In genomic region chr3:150823277-150823676, GRCh38 we compare ENCODE assay signal across 17 cellular contexts.
DNase-seq lines count a peak whose midpoint lies in the region; TF ChIP-seq lines count a peak whose summit lies in the region.
"Had no signal": no experiment of that assay in that cellular context is flagged by ENCODE, and none has a peak within 500 bp of the region (broad histone marks: within the 10 kb centered on the region; RNA-seq: fewer than 3 reads in every experiment).

No MANE protein-coding gene starts in this region.

- H3K27ac ChIP-seq in osteoblast (ENCODE audit: low read depth, low read length) (no peak overlapping the region), caudate nucleus (ENCODE audit: low read depth, low read length) (no peak overlapping the region)

- H2AFZ ChIP-seq in osteoblast (ENCODE audit: low read length) = no peak overlapping the region

- DNase-seq in DMS 273 (lab: John Stamatoyannopoulos, UW; ENCODE audit: unreplicated experiment) = peak; percentile 90
- DNase-seq in G401 (ENCODE audit: low spot score) = peak; percentile 61
- DNase-seq in cerebellum (ENCODE audit: low spot score) = peak; percentile 21
- DNase-seq in osteoblast (ENCODE audit: insufficient read length, low spot score, missing footprints) = peak; percentile 73
- no peak for DNase-seq in NCI-H226
- no peak for DNase-seq in caudate nucleus (lab: John Stamatoyannopoulos, UW)
- DNase-seq in ecto neural progenitor cell (ENCODE audit: low spot score) = no peak
- DNase-seq: BE2C; CD4-positive, CD25-positive, alpha-beta regulatory T cell; CD8-positive, alpha-beta memory T cell; COR-L47; DMS153; DMS79; GF-D8; GOT3; H9; IMR-90 had no signal

- in situ Hi-C loops in G401 (cut with HindIII; ENCODE audit: low sequenced_read_pairs) = no loop called here

- H3K4me2 ChIP-seq in osteoblast (ENCODE audit: insufficient read depth, low read length) = no peak overlapping the region

- no peaks in the 10 kb centered on the region for H3K79me2 ChIP-seq in osteoblast (ENCODE audit: insufficient read depth, low read length)

- no peaks in the 10 kb centered on the region for H3K9me3 ChIP-seq in osteoblast (ENCODE audit: low read depth, low read length)
- H3K9me3 ChIP-seq: BE2C had no signal

- H3K27me3 ChIP-seq in osteoblast (ENCODE audit: insufficient read depth, low read length) = no peaks in the 10 kb centered on the region
- H3K27me3 ChIP-seq: BE2C had no signal

- H4K20me1 ChIP-seq in osteoblast (ENCODE audit: insufficient read depth, low read length) = no peaks in the 10 kb centered on the region

- no peaks in the 10 kb centered on the region for H3K4me1 ChIP-seq in osteoblast (ENCODE audit: insufficient read depth, low read length)
- H3K4me1 ChIP-seq: BE2C had no signal

- H3K36me3 ChIP-seq in osteoblast (ENCODE audit: insufficient read depth, low read length) = no peaks in the 10 kb centered on the region
- H3K36me3 ChIP-seq: BE2C had no signal

- no peak for TF ChIP-seq CTCF in osteoblast (IDR thresholded peaks at IDR 0.05; ENCODE audit: extremely low read depth, low read depth, low read length)

- no peak overlapping the region for H3K4me3 ChIP-seq in osteoblast (ENCODE audit: insufficient read depth, low read length)

Comparison
In these comparisons a context has a peak if more than half of its experiments do, and no peak if none do; other contexts are left out.
1. DNase-seq: peak in DMS 273 (single experiment), G401 (single experiment), cerebellum (single experiment) and osteoblast (single experiment); none in NCI-H226 (single experiment), caudate nucleus (0 of 61) and ecto neural progenitor cell (single experiment).